1 cellular context compared by ENCODE assay signal in genomic region chr21:46323710-46324389, GRCh38.
TF ChIP-seq lines count a peak whose summit lies in the region.

Gene C21orf58, minus strand, starts transcription at chr21:46323870. Its CDS starts 1,132 bp downstream, at chr21:46322738.
Gene PCNT, plus strand, starts transcription at chr21:46324156. Its CDS starts 73 bp downstream, at chr21:46324229.

TF ChIP-seq in SK-N-SH, 30 proteins besides CTCF, POLR2A, EP300 and RAD21 (continued from another document):
- TF ChIP-seq GABPA (IDR thresholded peaks at IDR 0.05; ENCODE audit: low read depth): peak; percentile 7; the same call in 1 of the 2 replicates
- no peak for TF ChIP-seq MEF2A (IDR thresholded peaks at IDR 0.05; ENCODE audit: borderline replicate concordance, low read depth)
- no peak for TF ChIP-seq RXRA (IDR thresholded peaks at IDR 0.05; ENCODE audit: borderline replicate concordance, low read depth)
- TF ChIP-seq YY1 (IDR thresholded peaks at IDR 0.05; ENCODE audit: low read depth): no peak
- peak; percentile 86 for TF ChIP-seq MXI1 (IDR thresholded peaks at IDR 0.05; ENCODE audit: low read depth, low read length)
- TF ChIP-seq RCOR1 (IDR thresholded peaks at IDR 0.05; ENCODE audit: low read length): no peak
- peak; percentile 45; the same call in 1 of the 2 replicates for TF ChIP-seq REST (IDR thresholded peaks at IDR 0.05; ENCODE audit: low read depth, low read length)
- no peak for TF ChIP-seq EZH2phosphoT487 (IDR thresholded peaks at IDR 0.05; ENCODE audit: borderline replicate concordance, low read depth)
- 0 out of 2 replicates have a peak, but pooled peaks have one; percentile 8 for TF ChIP-seq PBX3 (IDR thresholded peaks at IDR 0.05)
- TF ChIP-seq USF1 (IDR thresholded peaks at IDR 0.05; ENCODE audit: borderline replicate concordance, low read depth): no peak
- TF ChIP-seq POLR2AphosphoS5 (IDR thresholded peaks at IDR 0.05; ENCODE audit: low read depth, low read length): peak; percentile 70; the same call in 1 of the 2 replicates
- peak; percentile 83 for TF ChIP-seq CHD2 (IDR thresholded peaks at IDR 0.05; ENCODE audit: low read length, partially characterized antibody)
